ENCODE assay signal across 27 cellular contexts in genomic region chr6:40923326-40923725, GRCh38.
DNase-seq lines count a peak whose midpoint lies in the region; ATAC-seq and TF ChIP-seq lines count a peak whose summit lies in the region.
"Had no signal": no experiment of that assay in that cellular context is flagged by ENCODE, and none has a peak within 500 bp of the region (broad histone marks: within the 10 kb centered on the region; RNA-seq: fewer than 3 reads in every experiment).

No MANE protein-coding gene starts in this region.

- CTCF ChIA-PET in HEK293 (lab: Yijun Ruan, JAX) = interaction anchor here (0.6 to 2.1 kb wide), 2 partner anchors 11 to 132 kb away, joined by 3 to 10 read pairs; no protein-coding TSS in a partner anchor

- no peaks in the 10 kb centered on the region for H3K4me1 ChIP-seq in HEK293 (ENCODE audit: control insufficient read depth, insufficient read depth, low read length)

- no peak overlapping the region for H3K27ac ChIP-seq in HEK293 (ENCODE audit: extremely low read depth, low read depth, low read length)
- H3K27ac ChIP-seq: C4-2B, PC-9 had no signal

- ATAC-seq in HG03432 (IDR thresholded peaks at IDR 0.05; ENCODE audit: unreplicated experiment) = no peak
- ATAC-seq in GM18861 (IDR thresholded peaks at IDR 0.05; ENCODE audit: unreplicated experiment) = no peak
- ATAC-seq: A549; CD8-positive, alpha-beta T cell; HCT116; T-cell had no signal

- H3K9me3 ChIP-seq in HEK293 (ENCODE audit: control insufficient read depth, insufficient read depth, low read depth, low read length) = no peaks in the 10 kb centered on the region
- H3K9me3 ChIP-seq: A549 had no signal

- TF ChIP-seq CTCF in HEK293 (tag by site-specific recombination; IDR thresholded peaks at IDR 0.05) = no peak

- peak; percentile 27 for DNase-seq in ELF-1 (ENCODE audit: low read depth, low spot score)
- DNase-seq in ecto neural progenitor cell (ENCODE audit: low spot score) = peak; percentile 54
- peak; percentile 24 for DNase-seq in myocyte (ENCODE audit: low read depth)
- DNase-seq in COLO829 (ENCODE audit: low spot score) = no peak
- no peak for DNase-seq in EL
- DNase-seq: AML-193; CD8-positive, alpha-beta T cell; DMS 273 treated with DMSO at 0.1 percent for 48 hours; DMS79; GOT3; IMR-90; NCI-H1048; NCI-H1417; NCI-H187; NCI-H2081 treated with DMSO at 0.1 percent for 48 hours; NCI-H524; NCI-H774; PC-9; Right ventricle myocardium superior; RPMI8226; T-cell had no signal

- POLR2A ChIA-PET in HEK293 (lab: Yijun Ruan, JAX) = no interaction called here

- H3K36me3 ChIP-seq in HEK293 (ENCODE audit: control insufficient read depth in 2 of 2, insufficient read depth in 1 of 2, low read length in 2 of 2) = no peaks in the 10 kb centered on the region

- H3K4me3 ChIP-seq in HEK293 (ENCODE audit: low read depth, low read length) = no peak overlapping the region
- H3K4me3 ChIP-seq: A549, PC-9 had no signal

TF ChIP-seq in HEK293, 187 proteins besides CTCF, POLR2A, EP300 and RAD21:
- 0 out of 2 replicates have a peak, but pooled peaks have one; percentile 21 for TF ChIP-seq ZNF341 (tag by site-specific recombination; IDR thresholded peaks at IDR 0.05; ENCODE audit: low read depth)
- TF ChIP-seq, protein P1, sequence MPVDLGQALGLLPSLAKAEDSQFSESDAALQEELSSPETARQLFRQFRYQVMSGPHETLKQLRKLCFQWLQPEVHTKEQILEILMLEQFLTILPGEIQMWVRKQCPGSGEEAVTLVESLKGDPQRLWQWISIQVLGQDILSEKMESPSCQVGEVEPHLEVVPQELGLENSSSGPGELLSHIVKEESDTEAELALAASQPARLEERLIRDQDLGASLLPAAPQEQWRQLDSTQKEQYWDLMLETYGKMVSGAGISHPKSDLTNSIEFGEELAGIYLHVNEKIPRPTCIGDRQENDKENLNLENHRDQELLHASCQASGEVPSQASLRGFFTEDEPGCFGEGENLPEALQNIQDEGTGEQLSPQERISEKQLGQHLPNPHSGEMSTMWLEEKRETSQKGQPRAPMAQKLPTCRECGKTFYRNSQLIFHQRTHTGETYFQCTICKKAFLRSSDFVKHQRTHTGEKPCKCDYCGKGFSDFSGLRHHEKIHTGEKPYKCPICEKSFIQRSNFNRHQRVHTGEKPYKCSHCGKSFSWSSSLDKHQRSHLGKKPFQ (tag by site-specific recombination; IDR thresholded peaks at IDR 0.05) = no peak

Comparison
In these comparisons a context has a peak if more than half of its experiments do, and no peak if none do; other contexts are left out.
1. DNase-seq: peak in ELF-1 (single experiment), ecto neural progenitor cell (single experiment) and myocyte (single experiment); none in COLO829 (single experiment) and EL (single experiment).